ENCODE assay signal across 18 cellular contexts in the genomic region with DNA sequence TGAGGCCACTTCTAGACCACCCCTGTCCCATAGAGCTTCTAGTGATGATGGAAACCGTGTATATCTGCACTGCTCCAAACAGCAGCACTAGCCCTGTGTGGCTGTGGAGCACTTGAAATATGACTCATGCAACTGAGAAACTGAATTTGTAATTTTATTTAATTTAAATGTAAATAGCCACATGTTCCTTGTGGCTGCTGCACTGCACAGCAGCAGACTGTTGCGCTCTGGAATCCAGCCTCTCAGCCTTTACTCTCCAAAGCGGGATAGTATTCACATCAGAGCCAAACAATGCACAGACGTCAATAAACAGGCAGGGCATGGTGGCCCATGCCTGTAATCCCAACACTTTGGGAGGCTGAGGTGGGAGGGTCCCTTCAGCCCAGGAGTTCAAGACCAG. TPM values are rescaled to one million over a fixed set of nuclear protein-coding genes. Genes with fewer than 3 reads are reported as not detected.
A peak's percentile ranks its signal among the peaks of the same experiment; 100 is the strongest.
DNase-seq lines count a peak whose midpoint lies in the region; ATAC-seq, FAIRE-seq and TF ChIP-seq lines count a peak whose summit lies in the region.
"Had no signal": no experiment of that assay in that cellular context is flagged by ENCODE, and none has a peak within 500 bp of the region (broad histone marks: within the 10 kb centered on the region; RNA-seq: fewer than 3 reads in every experiment).

No MANE protein-coding gene starts in this region.

- no peak for ATAC-seq in A549
- no peak for ATAC-seq in lower lobe of right lung
- ATAC-seq in left lung = no peak
- no peak for ATAC-seq in GM19452 (IDR thresholded peaks at IDR 0.05; ENCODE audit: unreplicated experiment)
- ATAC-seq: activated T-cell treated with anti-CD3 and anti-CD28 coated beads, Interleukin-2, amount 50 U/mL, for 72 hours; left lobe of liver had no signal

- H3K36me3 Mint-ChIP-seq in CD4-positive, alpha-beta memory T cell = peaks cover 51 to 77% of the 10 kb centered on the region in 2 donors
- H3K36me3 Mint-ChIP-seq in activated T-helper 1 cell treated with anti-CD3 and anti-CD28 coated beads, Interleukin-12 subunit alpha, Interleukin-12 subunit beta, Interleukin-2, Interleukin-4 antibody, amounts not matched to agents 30 ng/mL and 10 ng/mL and 1 ng/mL, durations not matched to agents 14 hours and 24 hours and 36 hours (ENCODE audit: low read depth) = peaks cover 64% of the 10 kb centered on the region

- H3K4me3 Mint-ChIP-seq in CD4-positive, alpha-beta memory T cell = peak overlapping the region in 3 of 8 donors; percentile 20 to 65 (median 24)
- H3K4me3 Mint-ChIP-seq in activated T-helper 1 cell treated with anti-CD3 and anti-CD28 coated beads, Interleukin-12 subunit alpha, Interleukin-12 subunit beta, Interleukin-2, Interleukin-4 antibody, amounts not matched to agents 30 ng/mL and 10 ng/mL and 1 ng/mL, durations not matched to agents 14 hours and 24 hours and 36 hours = peak overlapping the region; percentile 1
- H3K4me3 Mint-ChIP-seq: activated T-cell treated with anti-CD3 and anti-CD28 coated beads, Interleukin-2, amount 50 U/mL, for 72 hours had no signal

- no peaks in the 10 kb centered on the region for H3K27me3 ChIP-seq in CD4-positive, alpha-beta memory T cell (ENCODE audit: insufficient read depth, low read length)
- no peaks in the 10 kb centered on the region for H3K27me3 ChIP-seq in lower lobe of right lung (ENCODE audit: low read depth)
- no peaks in the 10 kb centered on the region for H3K27me3 ChIP-seq in left lung

- 90% methylated on average over 4 of the region's 4 CpGs for WGBS in A549 (ENCODE audit: missing lambda C conversion rate)

- no peak for TF ChIP-seq RAD21 in A549 (conservative IDR thresholded peaks at IDR 0.05 in 1 of 2, IDR thresholded peaks at IDR 0.05 in 1 of 2)

- peak overlapping the region in 6 of 7 donors; percentile 62 to 92 (median 75) for H3K27ac Mint-ChIP-seq in CD4-positive, alpha-beta memory T cell
- H3K27ac Mint-ChIP-seq in activated T-helper 1 cell treated with anti-CD3 and anti-CD28 coated beads, Interleukin-12 subunit alpha, Interleukin-12 subunit beta, Interleukin-2, Interleukin-4 antibody, amounts not matched to agents 30 ng/mL and 10 ng/mL and 1 ng/mL, durations not matched to agents 14 hours and 24 hours and 36 hours = peak overlapping the region; percentile 58
- H3K27ac Mint-ChIP-seq: activated T-cell treated with anti-CD3 and anti-CD28 coated beads, Interleukin-2, amount 50 U/mL, for 72 hours had no signal

- H3K4me1 ChIP-seq in A549 (peaks cover 90% of the 10 kb centered on the region), lower lobe of right lung (peaks cover 84% of the 10 kb centered on the region), left lung (peaks cover 35 to 87% of the 10 kb centered on the region in 2 donors)
- H3K4me1 ChIP-seq in CD4-positive, alpha-beta memory T cell (ENCODE audit: insufficient read depth, low read length) = peaks cover 80% of the 10 kb centered on the region

- CTCF ChIA-PET in A549 (lab: Yijun Ruan, JAX) = interaction anchor here (1.1 to 10.2 kb wide), 7 partner anchors 9 to 733 kb away, joined by 3 to 122 read pairs (median 5); a partner anchor contains a TSS
- CTCF ChIA-PET in CD4-positive, alpha-beta memory T cell (lab: Charles Lee; ENCODE audit: partially characterized antibody) = interaction anchor here (1.2 to 17.3 kb wide), 4 partner anchors 8 to 28 kb away, joined by 3 to 233 read pairs (median 4); a partner anchor contains a TSS

- H3K9me3 ChIP-seq in A549 = no peaks in the 10 kb centered on the region
- no peaks in the 10 kb centered on the region for H3K9me3 ChIP-seq in CD4-positive, alpha-beta memory T cell (ENCODE audit: control insufficient read depth in 1 of 2, low read length in 2 of 2)
- H3K9me3 ChIP-seq in lower lobe of right lung = no peaks in the 10 kb centered on the region
- no peaks in the 10 kb centered on the region for H3K9me3 ChIP-seq in left lung
- H3K9me3 ChIP-seq: prostate gland had no signal

- FAIRE-seq in A549 (lab: Jason Lieb, UNC) = no peak

- TF ChIP-seq EP300 in A549 (IDR thresholded peaks at IDR 0.05) = no peak

- H3K4me2 ChIP-seq in A549 = no peak overlapping the region
- H3K4me2 ChIP-seq: KMS-11 had no signal

- no peaks in the 10 kb centered on the region for H3K27me3 Mint-ChIP-seq in CD4-positive, alpha-beta memory T cell
- H3K27me3 Mint-ChIP-seq in activated T-helper 1 cell treated with anti-CD3 and anti-CD28 coated beads, Interleukin-12 subunit alpha, Interleukin-12 subunit beta, Interleukin-2, Interleukin-4 antibody, amounts not matched to agents 30 ng/mL and 10 ng/mL and 1 ng/mL, durations not matched to agents 14 hours and 24 hours and 36 hours (ENCODE audit: insufficient read depth) = no peaks in the 10 kb centered on the region

- intact Hi-C loops in CD4-positive, alpha-beta memory T cell (cut with micrococcal nuclease) = no loop called here
- intact Hi-C loops in activated T-helper 1 cell treated with anti-CD3 and anti-CD28 coated beads, Interleukin-12 subunit alpha, Interleukin-12 subunit beta, Interleukin-2, Interleukin-4 antibody, amounts not matched to agents 30 ng/mL and 10 ng/mL and 1 ng/mL, durations not matched to agents 14 hours and 24 hours and 36 hours (cut with micrococcal nuclease) = loop anchor here (10.0 kb wide), 1 partner anchor 390 kb away; a partner anchor contains a TSS
- intact Hi-C loops in lower lobe of right lung (cut with DNase I) = no loop called here
- intact Hi-C loops in left lung (cut with DNase I) = no loop called here

- peaks cover 32% of the 10 kb centered on the region for H3K36me3 ChIP-seq in CD4-positive, alpha-beta memory T cell (ENCODE audit: insufficient read depth, low read length)
- H3K36me3 ChIP-seq in lower lobe of right lung (peaks cover 57% of the 10 kb centered on the region), left lung (peaks cover 0 to 55% of the 10 kb centered on the region in 2 donors)
- H3K36me3 ChIP-seq: prostate gland had no signal

- no peak for TF ChIP-seq CTCF in A549 (IDR thresholded peaks at IDR 0.05)
- TF ChIP-seq CTCF in lower lobe of right lung (IDR thresholded peaks at IDR 0.05) = no peak
- TF ChIP-seq CTCF in left lung (IDR thresholded peaks at IDR 0.05) = no peak

- in situ Hi-C loops in KBM-7 (cut with MboI; ENCODE audit: low pct_unique_long_range_greater_than_20kb, low sequenced_read_pairs) = no loop called here

- peak overlapping the region in 1 of 2 experiments; percentile 99; a peak in 3 of 6 replicates for H3K27ac ChIP-seq in A549
- no peak overlapping the region for H3K27ac ChIP-seq in CD4-positive, alpha-beta memory T cell (ENCODE audit: low read depth, low read length)
- peak overlapping the region; percentile 20 for H3K27ac ChIP-seq in lower lobe of right lung
- H3K27ac ChIP-seq in left lung = peak overlapping the region in 1 of 2 donors; percentile 23
- H3K27ac ChIP-seq: KMS-11, prostate gland had no signal

- H3K4me3 ChIP-seq in A549 = no peak overlapping the region
- no peak overlapping the region for H3K4me3 ChIP-seq in CD4-positive, alpha-beta memory T cell (ENCODE audit: low read length in 2 of 2)
- H3K4me3 ChIP-seq in lower lobe of right lung = no peak overlapping the region
- no peak overlapping the region for H3K4me3 ChIP-seq in left lung
- H3K4me3 ChIP-seq: prostate gland had no signal

- H3K4me1 Mint-ChIP-seq in CD4-positive, alpha-beta memory T cell = peaks cover 52 to 93% (median 77%) of the 10 kb centered on the region in 4 donors
- H3K4me1 Mint-ChIP-seq in activated T-helper 1 cell treated with anti-CD3 and anti-CD28 coated beads, Interleukin-12 subunit alpha, Interleukin-12 subunit beta, Interleukin-2, Interleukin-4 antibody, amounts not matched to agents 30 ng/mL and 10 ng/mL and 1 ng/mL, durations not matched to agents 14 hours and 24 hours and 36 hours (ENCODE audit: low read depth) = peaks cover 82% of the 10 kb centered on the region

- DNase-seq in A549 (ENCODE audit: low read depth in 1 of 2, low spot score in 1 of 2) = no peak
- DNase-seq in CD4-positive, alpha-beta memory T cell = no peak
- DNase-seq in activated T-helper 1 cell treated with anti-CD3 and anti-CD28 coated beads, Interleukin-12 subunit alpha, Interleukin-12 subunit beta, Interleukin-2, Interleukin-4 antibody, amounts not matched to agents 30 ng/mL and 10 ng/mL and 1 ng/mL, durations not matched to agents 14 hours and 24 hours and 36 hours (ENCODE audit: low spot score) = no peak
- no peak for DNase-seq in lower lobe of right lung
- DNase-seq in DMS114 treated with DMSO at 0.1 percent for 48 hours (lab: John Stamatoyannopoulos, UW; ENCODE audit: unreplicated experiment) = no peak
- DNase-seq in left lung = no peak
- no peak for DNase-seq in KBM-7
- DNase-seq: activated T-cell treated with anti-CD3 and anti-CD28 coated beads, Interleukin-2, amount 50 U/mL, for 72 hours; DND-41; NCI-H1105 treated with DMSO at 0.1 percent for 48 hours; NCI-H2171 treated with DMSO at 0.1 percent for 48 hours had no signal

- POLR2A ChIA-PET in A549 (lab: Yijun Ruan, JAX) = no interaction called here
- POLR2A ChIA-PET in CD4-positive, alpha-beta memory T cell (lab: Charles Lee; ENCODE audit: partially characterized antibody) = interaction anchor here (5.2 to 6.0 kb wide), 2 partner anchors 7 to 12 kb away, joined by 39 to 62 read pairs; a partner anchor contains a TSS

- no peaks in the 10 kb centered on the region for H3K9me3 Mint-ChIP-seq in CD4-positive, alpha-beta memory T cell
- no peaks in the 10 kb centered on the region for H3K9me3 Mint-ChIP-seq in activated T-helper 1 cell treated with anti-CD3 and anti-CD28 coated beads, Interleukin-12 subunit alpha, Interleukin-12 subunit beta, Interleukin-2, Interleukin-4 antibody, amounts not matched to agents 30 ng/mL and 10 ng/mL and 1 ng/mL, durations not matched to agents 14 hours and 24 hours and 36 hours
- H3K9me3 Mint-ChIP-seq: activated T-cell treated with anti-CD3 and anti-CD28 coated beads, Interleukin-2, amount 50 U/mL, for 72 hours had no signal

- TF ChIP-seq POLR2A in A549 (IDR thresholded peaks at IDR 0.05; ENCODE audit: low read length) = no peak

RNA-seq across cellular contexts. Expression of a gene that starts 12.0 kb away (rescaled TPM):
- polyA plus RNA-seq in A549 (2011; rRNA removed) (199 and 217 TPM in 2 replicates), A549 (2017; fragmentation: RNase III; extraction: RNeasy Plus Mini Kit Qiagen cat#74134 plus additional on column Dnase treatment) (285 to 327 TPM (median 300 TPM) in 3 replicates)
- polyA plus RNA-seq in A549 (2012; cell fraction: cytosol; rRNA removed) = 132 and 138 TPM in 2 replicates
- polyA plus RNA-seq in A549 (2012; cell fraction: nucleus; rRNA removed) = 115 and 134 TPM in 2 replicates
- polyA minus RNA-seq in A549 (2011; rRNA and poly(A)+ RNA removed) = 153 and 163 TPM in 2 replicates
- 100 to 1,000 TPM; 178 to 180 TPM for total RNA-seq in CD4-positive, alpha-beta memory T cell
- polyA plus RNA-seq in CD4-positive, alpha-beta memory T cell = 100 to 1,000 TPM; 146 to 231 TPM
- total RNA-seq in activated T-helper 1 cell treated with anti-CD3 and anti-CD28 coated beads, Interleukin-12 subunit alpha, Interleukin-12 subunit beta, Interleukin-2, Interleukin-4 antibody, amounts not matched to agents 30 ng/mL and 10 ng/mL and 1 ng/mL, durations not matched to agents 14 hours and 24 hours and 36 hours = 66.3 and 70.4 TPM in 2 replicates
- total RNA-seq in lower lobe of right lung (253 TPM), left lung (100 to 1,000 TPM; 350 to 434 TPM)

RNA-seq across cellular contexts. Expression of a gene that starts 58.9 kb away (rescaled TPM):
- polyA plus RNA-seq in A549 (2011; rRNA removed) = 1.5 and 2.4 TPM in 2 replicates
- polyA plus RNA-seq in A549 (2012; cell fraction: cytosol; rRNA removed) = 0.13 and 0.25 TPM in 2 replicates
- 1.5 and 2.3 TPM in 2 replicates for polyA plus RNA-seq in A549 (2012; cell fraction: nucleus; rRNA removed)
- polyA plus RNA-seq in A549 (2017; fragmentation: RNase III; extraction: RNeasy Plus Mini Kit Qiagen cat#74134 plus additional on column Dnase treatment) = 0.20 to 0.51 TPM (median 0.39 TPM) in 3 replicates
- polyA minus RNA-seq in A549 (2011; rRNA and poly(A)+ RNA removed) = 0.87 and 1.5 TPM in 2 replicates
- under 1 TPM; 0.32 to 0.55 TPM for total RNA-seq in CD4-positive, alpha-beta memory T cell
- under 1 TPM in 1 of 2 donors, not detected in 1; 0.33 TPM for polyA plus RNA-seq in CD4-positive, alpha-beta memory T cell
- not detected in 2 replicates for total RNA-seq in activated T-helper 1 cell treated with anti-CD3 and anti-CD28 coated beads, Interleukin-12 subunit alpha, Interleukin-12 subunit beta, Interleukin-2, Interleukin-4 antibody, amounts not matched to agents 30 ng/mL and 10 ng/mL and 1 ng/mL, durations not matched to agents 14 hours and 24 hours and 36 hours
- total RNA-seq in lower lobe of right lung = 70.6 TPM
- 10 to 100 TPM; 77.9 to 87.9 TPM for total RNA-seq in left lung
- total RNA-seq: activated T-cell treated with anti-CD3 and anti-CD28 coated beads, Interleukin-2, amount 50 U/mL, for 72 hours; dermis microvascular lymphatic vessel endothelial cell; myocyte; RPMI7951 had no signal

Comparison
In these comparisons a context has a peak if more than half of its experiments do, and no peak if none do; other contexts are left out.
1. RNA of a gene that starts 58.9 kb away (total RNA-seq): 77.9 to 87.9 TPM in left lung and 70.6 TPM in lower lobe of right lung (single experiment); 0.32 to 0.55 TPM in CD4-positive, alpha-beta memory T cell and not detected in activated T-helper 1 cell treated with anti-CD3 and anti-CD28 coated beads, Interleukin-12 subunit alpha, Interleukin-12 subunit beta, Interleukin-2, Interleukin-4 antibody, amounts not matched to agents 30 ng/mL and 10 ng/mL and 1 ng/mL, durations not matched to agents 14 hours and 24 hours and 36 hours; every median in the first group is over 10 times any median in the second.